1 cellular context compared by ENCODE assay signal in the genomic region with DNA sequence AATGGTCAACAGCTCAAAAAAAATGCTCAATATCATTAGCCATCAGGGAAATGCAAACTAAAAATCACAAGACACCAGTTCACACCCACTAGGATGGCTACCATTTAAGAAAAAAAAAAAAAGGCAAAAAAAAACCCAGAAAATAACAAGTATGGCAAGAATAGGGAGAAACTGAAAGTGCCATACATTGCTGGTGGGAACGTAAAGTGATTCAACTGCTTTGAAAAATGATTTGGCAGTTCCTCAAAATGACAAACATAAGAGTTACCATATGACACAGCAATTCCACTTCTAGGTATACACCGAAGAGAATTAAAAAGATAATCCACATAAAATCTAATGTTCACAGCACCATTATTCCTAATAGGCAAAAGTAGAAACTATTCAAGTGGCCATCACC.
TF ChIP-seq lines count a peak whose summit lies in the region.

No MANE protein-coding gene starts in this region.

TF ChIP-seq in K562, 482 proteins besides CTCF, POLR2A, EP300 and RAD21 (continued from another document and continues in another):
- TF ChIP-seq, protein P1, sequence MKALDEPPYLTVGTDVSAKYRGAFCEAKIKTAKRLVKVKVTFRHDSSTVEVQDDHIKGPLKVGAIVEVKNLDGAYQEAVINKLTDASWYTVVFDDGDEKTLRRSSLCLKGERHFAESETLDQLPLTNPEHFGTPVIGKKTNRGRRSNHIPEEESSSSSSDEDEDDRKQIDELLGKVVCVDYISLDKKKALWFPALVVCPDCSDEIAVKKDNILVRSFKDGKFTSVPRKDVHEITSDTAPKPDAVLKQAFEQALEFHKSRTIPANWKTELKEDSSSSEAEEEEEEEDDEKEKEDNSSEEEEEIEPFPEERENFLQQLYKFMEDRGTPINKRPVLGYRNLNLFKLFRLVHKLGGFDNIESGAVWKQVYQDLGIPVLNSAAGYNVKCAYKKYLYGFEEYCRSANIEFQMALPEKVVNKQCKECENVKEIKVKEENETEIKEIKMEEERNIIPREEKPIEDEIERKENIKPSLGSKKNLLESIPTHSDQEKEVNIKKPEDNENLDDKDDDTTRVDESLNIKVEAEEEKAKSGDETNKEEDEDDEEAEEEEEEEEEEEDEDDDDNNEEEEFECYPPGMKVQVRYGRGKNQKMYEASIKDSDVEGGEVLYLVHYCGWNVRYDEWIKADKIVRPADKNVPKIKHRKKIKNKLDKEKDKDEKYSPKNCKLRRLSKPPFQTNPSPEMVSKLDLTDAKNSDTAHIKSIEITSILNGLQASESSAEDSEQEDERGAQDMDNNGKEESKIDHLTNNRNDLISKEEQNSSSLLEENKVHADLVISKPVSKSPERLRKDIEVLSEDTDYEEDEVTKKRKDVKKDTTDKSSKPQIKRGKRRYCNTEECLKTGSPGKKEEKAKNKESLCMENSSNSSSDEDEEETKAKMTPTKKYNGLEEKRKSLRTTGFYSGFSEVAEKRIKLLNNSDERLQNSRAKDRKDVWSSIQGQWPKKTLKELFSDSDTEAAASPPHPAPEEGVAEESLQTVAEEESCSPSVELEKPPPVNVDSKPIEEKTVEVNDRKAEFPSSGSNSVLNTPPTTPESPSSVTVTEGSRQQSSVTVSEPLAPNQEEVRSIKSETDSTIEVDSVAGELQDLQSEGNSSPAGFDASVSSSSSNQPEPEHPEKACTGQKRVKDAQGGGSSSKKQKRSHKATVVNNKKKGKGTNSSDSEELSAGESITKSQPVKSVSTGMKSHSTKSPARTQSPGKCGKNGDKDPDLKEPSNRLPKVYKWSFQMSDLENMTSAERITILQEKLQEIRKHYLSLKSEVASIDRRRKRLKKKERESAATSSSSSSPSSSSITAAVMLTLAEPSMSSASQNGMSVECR (CRISPR knock-in tag; IDR thresholded peaks at IDR 0.05) = no peak
- 0 out of 2 replicates have a peak, but pooled peaks have one; percentile 7 for TF ChIP-seq CREM (IDR thresholded peaks at IDR 0.05; ENCODE audit: low read depth)
- no peak for TF ChIP-seq ERF (CRISPR knock-in tag; IDR thresholded peaks at IDR 0.05)
- peak; percentile 63 for TF ChIP-seq DPF2 (IDR thresholded peaks at IDR 0.05)
- no peak for TF ChIP-seq GTF2F1 (IDR thresholded peaks at IDR 0.05; ENCODE audit: low read depth, low read length)
- TF ChIP-seq, protein P2, sequence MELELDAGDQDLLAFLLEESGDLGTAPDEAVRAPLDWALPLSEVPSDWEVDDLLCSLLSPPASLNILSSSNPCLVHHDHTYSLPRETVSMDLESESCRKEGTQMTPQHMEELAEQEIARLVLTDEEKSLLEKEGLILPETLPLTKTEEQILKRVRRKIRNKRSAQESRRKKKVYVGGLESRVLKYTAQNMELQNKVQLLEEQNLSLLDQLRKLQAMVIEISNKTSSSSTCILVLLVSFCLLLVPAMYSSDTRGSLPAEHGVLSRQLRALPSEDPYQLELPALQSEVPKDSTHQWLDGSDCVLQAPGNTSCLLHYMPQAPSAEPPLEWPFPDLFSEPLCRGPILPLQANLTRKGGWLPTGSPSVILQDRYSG (tag; conservative IDR thresholded peaks at IDR 0.05; ENCODE audit: low read depth) = no peak
- peak; percentile 23; the same call in 1 of the 2 replicates for TF ChIP-seq GATAD2B (IDR thresholded peaks at IDR 0.05; ENCODE audit: borderline replicate concordance)
- no peak for TF ChIP-seq EZH2 (IDR thresholded peaks at IDR 0.05; ENCODE audit: borderline replicate concordance, low read depth, low read length)
- peak; percentile 66 for TF ChIP-seq MEIS2 (IDR thresholded peaks at IDR 0.05; ENCODE audit: partially characterized antibody)
- TF ChIP-seq ATF7 (IDR thresholded peaks at IDR 0.05) = 0 out of 2 replicates have a peak, but pooled peaks have one; percentile 17
- TF ChIP-seq ZNF282 (CRISPR knock-in tag; IDR thresholded peaks at IDR 0.05) = no peak
- TF ChIP-seq NFATC3 (IDR thresholded peaks at IDR 0.05) = no peak
- peak; percentile 53; the same call in 1 of the 2 replicates for TF ChIP-seq SMARCA4 (IDR thresholded peaks at IDR 0.05)
- no peak for TF ChIP-seq STAT5A (IDR thresholded peaks at IDR 0.05; ENCODE audit: borderline replicate concordance, low read length)
- TF ChIP-seq TAF9B (IDR thresholded peaks at IDR 0.05; ENCODE audit: partially characterized antibody) = no peak
- no peak for TF ChIP-seq ZNF23 (CRISPR knock-in tag; IDR thresholded peaks at IDR 0.05)
- TF ChIP-seq ZNF445 (CRISPR knock-in tag; IDR thresholded peaks at IDR 0.05; ENCODE audit: low read depth) = no peak
- TF ChIP-seq ZNF668 (CRISPR knock-in tag; IDR thresholded peaks at IDR 0.05) = no peak
- TF ChIP-seq, protein P3, sequence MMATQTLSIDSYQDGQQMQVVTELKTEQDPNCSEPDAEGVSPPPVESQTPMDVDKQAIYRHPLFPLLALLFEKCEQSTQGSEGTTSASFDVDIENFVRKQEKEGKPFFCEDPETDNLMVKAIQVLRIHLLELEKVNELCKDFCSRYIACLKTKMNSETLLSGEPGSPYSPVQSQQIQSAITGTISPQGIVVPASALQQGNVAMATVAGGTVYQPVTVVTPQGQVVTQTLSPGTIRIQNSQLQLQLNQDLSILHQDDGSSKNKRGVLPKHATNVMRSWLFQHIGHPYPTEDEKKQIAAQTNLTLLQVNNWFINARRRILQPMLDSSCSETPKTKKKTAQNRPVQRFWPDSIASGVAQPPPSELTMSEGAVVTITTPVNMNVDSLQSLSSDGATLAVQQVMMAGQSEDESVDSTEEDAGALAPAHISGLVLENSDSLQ (IDR thresholded peaks at IDR 0.05) = peak; percentile 45; the same call in 1 of the 2 replicates
- TF ChIP-seq CHD1 (IDR thresholded peaks at IDR 0.05; ENCODE audit: low read length) = no peak
- no peak for TF ChIP-seq NR4A1 (CRISPR knock-in tag; IDR thresholded peaks at IDR 0.05)
- no peak for TF ChIP-seq NR4A1 (tag; IDR thresholded peaks at IDR 0.05)
- peak; percentile 22; the same call in 1 of the 2 replicates for TF ChIP-seq HLTF (IDR thresholded peaks at IDR 0.05)
- no peak for TF ChIP-seq PHB (CRISPR knock-in tag; IDR thresholded peaks at IDR 0.05)
- peak; percentile 55; the same call in 1 of the 2 replicates for TF ChIP-seq BACH1 (tag; IDR thresholded peaks at IDR 0.05)
- TF ChIP-seq, protein P4, sequence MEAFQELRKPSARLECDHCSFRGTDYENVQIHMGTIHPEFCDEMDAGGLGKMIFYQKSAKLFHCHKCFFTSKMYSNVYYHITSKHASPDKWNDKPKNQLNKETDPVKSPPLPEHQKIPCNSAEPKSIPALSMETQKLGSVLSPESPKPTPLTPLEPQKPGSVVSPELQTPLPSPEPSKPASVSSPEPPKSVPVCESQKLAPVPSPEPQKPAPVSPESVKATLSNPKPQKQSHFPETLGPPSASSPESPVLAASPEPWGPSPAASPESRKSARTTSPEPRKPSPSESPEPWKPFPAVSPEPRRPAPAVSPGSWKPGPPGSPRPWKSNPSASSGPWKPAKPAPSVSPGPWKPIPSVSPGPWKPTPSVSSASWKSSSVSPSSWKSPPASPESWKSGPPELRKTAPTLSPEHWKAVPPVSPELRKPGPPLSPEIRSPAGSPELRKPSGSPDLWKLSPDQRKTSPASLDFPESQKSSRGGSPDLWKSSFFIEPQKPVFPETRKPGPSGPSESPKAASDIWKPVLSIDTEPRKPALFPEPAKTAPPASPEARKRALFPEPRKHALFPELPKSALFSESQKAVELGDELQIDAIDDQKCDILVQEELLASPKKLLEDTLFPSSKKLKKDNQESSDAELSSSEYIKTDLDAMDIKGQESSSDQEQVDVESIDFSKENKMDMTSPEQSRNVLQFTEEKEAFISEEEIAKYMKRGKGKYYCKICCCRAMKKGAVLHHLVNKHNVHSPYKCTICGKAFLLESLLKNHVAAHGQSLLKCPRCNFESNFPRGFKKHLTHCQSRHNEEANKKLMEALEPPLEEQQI (IDR thresholded peaks at IDR 0.05) = 0 out of 2 replicates have a peak, but pooled peaks have one; percentile 53
- no peak for TF ChIP-seq BHLHE40 (IDR thresholded peaks at IDR 0.05; ENCODE audit: low read length)
- no peak for TF ChIP-seq ZFPM2 (CRISPR knock-in tag; IDR thresholded peaks at IDR 0.05)
- peak; percentile 95 for TF ChIP-seq ZNF316 (IDR thresholded peaks at IDR 0.05)
- TF ChIP-seq FOXM1 (IDR thresholded peaks at IDR 0.05; ENCODE audit: low read depth) = peak; percentile 58
- no peak for TF ChIP-seq FOXM1 (CRISPR knock-in tag; IDR thresholded peaks at IDR 0.05; ENCODE audit: low read depth)
- peak; percentile 90 for TF ChIP-seq MAFG (tag; conservative IDR thresholded peaks at IDR 0.05)
- no peak for TF ChIP-seq ZEB2 (IDR thresholded peaks at IDR 0.05)
- TF ChIP-seq, protein P5, sequence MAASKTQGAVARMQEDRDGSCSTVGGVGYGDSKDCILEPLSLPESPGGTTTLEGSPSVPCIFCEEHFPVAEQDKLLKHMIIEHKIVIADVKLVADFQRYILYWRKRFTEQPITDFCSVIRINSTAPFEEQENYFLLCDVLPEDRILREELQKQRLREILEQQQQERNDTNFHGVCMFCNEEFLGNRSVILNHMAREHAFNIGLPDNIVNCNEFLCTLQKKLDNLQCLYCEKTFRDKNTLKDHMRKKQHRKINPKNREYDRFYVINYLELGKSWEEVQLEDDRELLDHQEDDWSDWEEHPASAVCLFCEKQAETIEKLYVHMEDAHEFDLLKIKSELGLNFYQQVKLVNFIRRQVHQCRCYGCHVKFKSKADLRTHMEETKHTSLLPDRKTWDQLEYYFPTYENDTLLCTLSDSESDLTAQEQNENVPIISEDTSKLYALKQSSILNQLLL (CRISPR knock-in tag; IDR thresholded peaks at IDR 0.05; ENCODE audit: borderline replicate concordance) = no peak
- TF ChIP-seq MYNN (IDR thresholded peaks at IDR 0.05) = no peak
- TF ChIP-seq MYNN (CRISPR knock-in tag; IDR thresholded peaks at IDR 0.05) = no peak
- TF ChIP-seq SMARCC2 (IDR thresholded peaks at IDR 0.05; ENCODE audit: low read depth) = peak; percentile 49; the same call in 1 of the 2 replicates
- TF ChIP-seq, protein P6, sequence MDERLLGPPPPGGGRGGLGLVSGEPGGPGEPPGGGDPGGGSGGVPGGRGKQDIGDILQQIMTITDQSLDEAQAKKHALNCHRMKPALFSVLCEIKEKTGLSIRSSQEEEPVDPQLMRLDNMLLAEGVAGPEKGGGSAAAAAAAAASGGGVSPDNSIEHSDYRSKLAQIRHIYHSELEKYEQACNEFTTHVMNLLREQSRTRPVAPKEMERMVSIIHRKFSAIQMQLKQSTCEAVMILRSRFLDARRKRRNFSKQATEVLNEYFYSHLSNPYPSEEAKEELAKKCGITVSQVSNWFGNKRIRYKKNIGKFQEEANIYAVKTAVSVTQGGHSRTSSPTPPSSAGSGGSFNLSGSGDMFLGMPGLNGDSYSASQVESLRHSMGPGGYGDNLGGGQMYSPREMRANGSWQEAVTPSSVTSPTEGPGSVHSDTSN (CRISPR knock-in tag; IDR thresholded peaks at IDR 0.05; ENCODE audit: low read depth) = no peak
- TF ChIP-seq, protein P6 (tag; conservative IDR thresholded peaks at IDR 0.05; ENCODE audit: low read depth) = peak; percentile 78
- TF ChIP-seq, protein P7, sequence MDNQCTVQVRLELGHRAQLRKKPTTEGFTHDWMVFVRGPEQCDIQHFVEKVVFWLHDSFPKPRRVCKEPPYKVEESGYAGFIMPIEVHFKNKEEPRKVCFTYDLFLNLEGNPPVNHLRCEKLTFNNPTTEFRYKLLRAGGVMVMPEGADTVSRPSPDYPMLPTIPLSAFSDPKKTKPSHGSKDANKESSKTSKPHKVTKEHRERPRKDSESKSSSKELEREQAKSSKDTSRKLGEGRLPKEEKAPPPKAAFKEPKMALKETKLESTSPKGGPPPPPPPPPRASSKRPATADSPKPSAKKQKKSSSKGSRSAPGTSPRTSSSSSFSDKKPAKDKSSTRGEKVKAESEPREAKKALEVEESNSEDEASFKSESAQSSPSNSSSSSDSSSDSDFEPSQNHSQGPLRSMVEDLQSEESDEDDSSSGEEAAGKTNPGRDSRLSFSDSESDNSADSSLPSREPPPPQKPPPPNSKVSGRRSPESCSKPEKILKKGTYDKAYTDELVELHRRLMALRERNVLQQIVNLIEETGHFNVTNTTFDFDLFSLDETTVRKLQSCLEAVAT (IDR thresholded peaks at IDR 0.05) = 0 out of 4 replicates have a peak, but pooled peaks of 1 of the 2 experiments have one; percentile 17
- peak; percentile 90 for TF ChIP-seq C11orf30 (IDR thresholded peaks at IDR 0.05; ENCODE audit: low read depth)
- TF ChIP-seq ZNF830 (CRISPR knock-in tag; IDR thresholded peaks at IDR 0.05) = no peak
- TF ChIP-seq, protein P8, sequence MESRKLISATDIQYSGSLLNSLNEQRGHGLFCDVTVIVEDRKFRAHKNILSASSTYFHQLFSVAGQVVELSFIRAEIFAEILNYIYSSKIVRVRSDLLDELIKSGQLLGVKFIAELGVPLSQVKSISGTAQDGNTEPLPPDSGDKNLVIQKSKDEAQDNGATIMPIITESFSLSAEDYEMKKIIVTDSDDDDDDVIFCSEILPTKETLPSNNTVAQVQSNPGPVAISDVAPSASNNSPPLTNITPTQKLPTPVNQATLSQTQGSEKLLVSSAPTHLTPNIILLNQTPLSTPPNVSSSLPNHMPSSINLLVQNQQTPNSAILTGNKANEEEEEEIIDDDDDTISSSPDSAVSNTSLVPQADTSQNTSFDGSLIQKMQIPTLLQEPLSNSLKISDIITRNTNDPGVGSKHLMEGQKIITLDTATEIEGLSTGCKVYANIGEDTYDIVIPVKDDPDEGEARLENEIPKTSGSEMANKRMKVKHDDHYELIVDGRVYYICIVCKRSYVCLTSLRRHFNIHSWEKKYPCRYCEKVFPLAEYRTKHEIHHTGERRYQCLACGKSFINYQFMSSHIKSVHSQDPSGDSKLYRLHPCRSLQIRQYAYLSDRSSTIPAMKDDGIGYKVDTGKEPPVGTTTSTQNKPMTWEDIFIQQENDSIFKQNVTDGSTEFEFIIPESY (CRISPR knock-in tag; IDR thresholded peaks at IDR 0.05) = no peak
- peak; percentile 31; the same call in 1 of the 2 replicates for TF ChIP-seq CC2D1A (IDR thresholded peaks at IDR 0.05)
- peak; percentile 77 for TF ChIP-seq MAFF (IDR thresholded peaks at IDR 0.05; ENCODE audit: low read length)
